In genomic region chr12:53299101-53299453, GRCh38 we compare ENCODE assay signal across 8 cellular contexts. TPM values are rescaled to one million over a fixed set of nuclear protein-coding genes. Genes with fewer than 3 reads are reported as not detected.
DNase-seq lines count a peak whose midpoint lies in the region; ATAC-seq and TF ChIP-seq lines count a peak whose summit lies in the region.

No MANE protein-coding gene starts in this region.

- no peak overlapping the region for H2AFZ ChIP-seq in GM23338

- no peak for DNase-seq in GM23338 (ENCODE audit: low spot score)
- DNase-seq in RWPE1 (ENCODE audit: low spot score) = peak; percentile 60
- peak; percentile 55 for DNase-seq in stimulated activated CD8-positive, alpha-beta memory T cell treated with anti-CD3 and anti-CD28 coated beads, Interleukin-4, amount 100 ng/mL, for 48 hours
- no peak for DNase-seq in activated CD8-positive, alpha-beta memory T cell treated with anti-CD3 and anti-CD28 coated beads, Interleukin-2, amount 50 U/mL, for 48 hours

- H3F3A ChIP-seq in GM23338 (replicated peaks; ENCODE audit: low read depth) = peaks cover 47% of the 10 kb centered on the region

- no peaks in the 10 kb centered on the region; the same call in 1 of the 2 replicates for H4K20me1 ChIP-seq in GM23338 (replicated peaks; ENCODE audit: insufficient read depth)

- no peaks in the 10 kb centered on the region for H3K27me3 ChIP-seq in GM23338 (ENCODE audit: insufficient read depth)
- no peaks in the 10 kb centered on the region for H3K27me3 ChIP-seq in layer of hippocampus (ENCODE audit: control insufficient read depth, insufficient read depth, low read length)

- CTCF ChIA-PET in RWPE1 (lab: Yijun Ruan, JAX) = interaction anchor here (0.6 to 1.4 kb wide), 3 partner anchors 22 to 200 kb away, joined by 3 to 11 read pairs (median 4); partner anchors contain the start of gene AAAS

- H3K27ac Mint-ChIP-seq in GM23338 (peak overlapping the region; percentile 90), brain (peak overlapping the region; percentile 89 to 99 (median 98))

- peak overlapping the region; percentile 97 for H3K4me3 ChIP-seq in GM23338

- no peak for TF ChIP-seq CTCF in GM23338 (conservative IDR thresholded peaks at IDR 0.05; ENCODE audit: low read depth in 2 of 2)
- TF ChIP-seq CTCF in RWPE1 (conservative IDR thresholded peaks at IDR 0.05; ENCODE audit: low read depth) = no peak
- no peak for TF ChIP-seq CTCF in brain (conservative IDR thresholded peaks at IDR 0.05)

- peaks cover 11% of the 10 kb centered on the region for H3K27me3 Mint-ChIP-seq in GM23338 (ENCODE audit: insufficient read depth, low read depth, poor library complexity)
- peaks cover 16% of the 10 kb centered on the region for H3K27me3 Mint-ChIP-seq in brain

- peaks cover 12% of the 10 kb centered on the region; the same call in 1 of the 2 replicates for H3K36me3 ChIP-seq in GM23338 (ENCODE audit: insufficient read depth)

- ATAC-seq in GM23338 = no peak
- no peak for ATAC-seq in HG02884 (IDR thresholded peaks at IDR 0.05; ENCODE audit: unreplicated experiment)
- no peak for ATAC-seq in GM18870 (IDR thresholded peaks at IDR 0.05; ENCODE audit: unreplicated experiment)

- H3K9me3 Mint-ChIP-seq in GM23338 = no peaks in the 10 kb centered on the region; the same call in 2 of the 3 replicates
- H3K9me3 Mint-ChIP-seq in brain = peaks cover 0 to 3% (median 0%) of the 10 kb centered on the region in 5 experiments

- peaks cover 25% of the 10 kb centered on the region for H3K4me1 Mint-ChIP-seq in GM23338
- peaks cover 82% of the 10 kb centered on the region for H3K4me1 Mint-ChIP-seq in brain

- peak overlapping the region; percentile 89 for H3K4me3 Mint-ChIP-seq in GM23338
- H3K4me3 Mint-ChIP-seq in brain = peak overlapping the region; percentile 93 to 97 (median 96)

- peaks cover 14% of the 10 kb centered on the region; the same call in 1 of the 2 replicates for H3K4me1 ChIP-seq in GM23338 (ENCODE audit: insufficient read depth)

- POLR2A ChIA-PET in RWPE1 (lab: Yijun Ruan, JAX; ENCODE audit: low non-redundant PET) = interaction anchor here (0.7 to 1.3 kb wide), 2 partner anchors 22 to 74 kb away, joined by 6 to 13 read pairs; partner anchors contain the start of gene AAAS

- peaks cover 55% of the 10 kb centered on the region for H3K36me3 Mint-ChIP-seq in GM23338 (ENCODE audit: low read depth)
- H3K36me3 Mint-ChIP-seq in brain = peaks cover 44% of the 10 kb centered on the region

- H3K4me2 ChIP-seq in GM23338 = peak overlapping the region; percentile 99

- H3K27ac ChIP-seq in GM23338 (ENCODE audit: low read depth) (peak overlapping the region; percentile 83), RWPE1 (peak overlapping the region; percentile 81), layer of hippocampus (ENCODE audit: low read depth, low read length) (peak overlapping the region; percentile 48)

- no peaks in the 10 kb centered on the region for H3K9me2 ChIP-seq in GM23338 (ENCODE audit: insufficient read depth)

- H3K79me2 ChIP-seq in GM23338 (replicated peaks; ENCODE audit: insufficient read depth) = peaks cover 38% of the 10 kb centered on the region

TF ChIP-seq in GM23338, 12 proteins besides CTCF, POLR2A, EP300 and RAD21 (continues in another document):
- no peak for TF ChIP-seq ETS1 (IDR thresholded peaks at IDR 0.05)
- no peak for TF ChIP-seq POLR2AphosphoS5 (IDR thresholded peaks at IDR 0.05; ENCODE audit: low read depth)
- no peak for TF ChIP-seq REST (IDR thresholded peaks at IDR 0.05; ENCODE audit: unreplicated experiment)
- no peak for TF ChIP-seq ZNF114 (CRISPR knock-in tag; IDR thresholded peaks at IDR 0.05)
- no peak for TF ChIP-seq JUNB (IDR thresholded peaks at IDR 0.05; ENCODE audit: unreplicated experiment)
- TF ChIP-seq CREB1 (CRISPR knock-in tag; IDR thresholded peaks at IDR 0.05; ENCODE audit: low read depth) = no peak
- TF ChIP-seq STAT1 (IDR thresholded peaks at IDR 0.05; ENCODE audit: unreplicated experiment) = no peak
- TF ChIP-seq NANOG (IDR thresholded peaks at IDR 0.05; ENCODE audit: borderline replicate concordance) = no peak

RNA-seq across cellular contexts. Expression of gene MYG1, which starts 0.4 kb away (rescaled TPM):
- total RNA-seq in GM23338 (2014; rRNA removed; shearing (Covaris generic)) = 65.0 and 66.5 TPM in 2 replicates
- polyA plus RNA-seq in GM23338 (2016; fragmentation: Nextera tagmentation; extraction: Ambion mirVana) = 94.2 and 100.0 TPM in 2 replicates
- 114 TPM for polyA plus RNA-seq in brain (ENCODE audit: insufficient read depth, low read depth, low replicate concordance)

RNA-seq across cellular contexts. Expression of gene PFDN5, which starts 3.7 kb away (rescaled TPM):
- total RNA-seq in GM23338 (2014; rRNA removed; shearing (Covaris generic)) = 199 and 225 TPM in 2 replicates
- 567 and 586 TPM in 2 replicates for polyA plus RNA-seq in GM23338 (2016; fragmentation: Nextera tagmentation; extraction: Ambion mirVana)
- polyA plus RNA-seq in brain (ENCODE audit: insufficient read depth, low read depth, low replicate concordance) = 938 TPM

RNA-seq across cellular contexts. Expression of gene AAAS, which starts 22.3 kb away (rescaled TPM):
- total RNA-seq in GM23338 (2014; rRNA removed; shearing (Covaris generic)) = 77.7 and 81.7 TPM in 2 replicates
- polyA plus RNA-seq in GM23338 (2016; fragmentation: Nextera tagmentation; extraction: Ambion mirVana) = 36.7 and 40.4 TPM in 2 replicates
- polyA plus RNA-seq in brain (ENCODE audit: insufficient read depth, low read depth, low replicate concordance) = 52.4 TPM

RNA-seq across cellular contexts. Expression of gene ESPL1, which starts 31.0 kb away (rescaled TPM):
- total RNA-seq in GM23338 (2014; rRNA removed; shearing (Covaris generic)) = 39.6 and 56.5 TPM in 2 replicates
- polyA plus RNA-seq in GM23338 (2016; fragmentation: Nextera tagmentation; extraction: Ambion mirVana) = 12.7 and 13.2 TPM in 2 replicates
- polyA plus RNA-seq in brain (ENCODE audit: insufficient read depth, low read depth, low replicate concordance) = 11.8 TPM

RNA-seq across cellular contexts. Expression of gene SP7, which starts 37.1 kb away (rescaled TPM):
- total RNA-seq in GM23338 (2014; rRNA removed; shearing (Covaris generic)) = 0.04 and 0.17 TPM in 2 replicates
- polyA plus RNA-seq in GM23338 (2016; fragmentation: Nextera tagmentation; extraction: Ambion mirVana) (0.16 TPM in 1 of 2 replicates, not detected in the other), brain (ENCODE audit: insufficient read depth, low read depth, low replicate concordance) (not detected)

Comparison
In these comparisons a context has a peak if more than half of its experiments do, and no peak if none do; other contexts are left out.
1. DNase-seq: peak in RWPE1 (single experiment) and stimulated activated CD8-positive, alpha-beta memory T cell treated with anti-CD3 and anti-CD28 coated beads, Interleukin-4, amount 100 ng/mL, for 48 hours (single experiment); none in GM23338 (single experiment) and activated CD8-positive, alpha-beta memory T cell treated with anti-CD3 and anti-CD28 coated beads, Interleukin-2, amount 50 U/mL, for 48 hours (single experiment).
2. Peak in every context shown above with its lines, with median percentiles within 50 percentile points of each other: H3K27ac ChIP-seq.